15 cellular contexts compared by ENCODE assay signal in genomic region chr6:445571-446417, GRCh38.
DNase-seq lines count a peak whose midpoint lies in the region; ATAC-seq and TF ChIP-seq lines count a peak whose summit lies in the region.
"Had no signal": no experiment of that assay in that cellular context is flagged by ENCODE, and none has a peak within 500 bp of the region (broad histone marks: within the 10 kb centered on the region; RNA-seq: fewer than 3 reads in every experiment).

No MANE protein-coding gene starts in this region.

- no peaks in the 10 kb centered on the region for H3K9me3 Mint-ChIP-seq in activated naive CD4-positive, alpha-beta T cell treated with anti-CD3 and anti-CD28 coated beads, Interleukin-2, amount 50 U/mL, for 24 hours
- peaks cover 22% of the 10 kb centered on the region for H3K9me3 Mint-ChIP-seq in nephron progenitor cell

- H3K4me3 ChIP-seq in Loucy (ENCODE audit: low read length, poor library complexity, severe bottlenecking) = peak overlapping the region; percentile 18
- H3K4me3 ChIP-seq: SJSA1, testis had no signal

- no peaks in the 10 kb centered on the region for H3K27me3 Mint-ChIP-seq in activated naive CD4-positive, alpha-beta T cell treated with anti-CD3 and anti-CD28 coated beads, Interleukin-2, amount 50 U/mL, for 24 hours
- H3K27me3 Mint-ChIP-seq in nephron progenitor cell (ENCODE audit: low read depth, poor library complexity) = peaks cover 25% of the 10 kb centered on the region

- peaks cover 36% of the 10 kb centered on the region for H3K4me1 ChIP-seq in Loucy (ENCODE audit: insufficient read depth, low read length, poor library complexity, severe bottlenecking)
- H3K4me1 ChIP-seq: testis had no signal

- H3K27me3 ChIP-seq in Loucy (ENCODE audit: insufficient read depth, low read length, poor library complexity, severe bottlenecking) = no peaks in the 10 kb centered on the region
- H3K27me3 ChIP-seq: SJSA1, testis had no signal

- H3K9me3 ChIP-seq in Loucy (ENCODE audit: insufficient read depth, low read depth, low read length) = no peaks in the 10 kb centered on the region
- H3K9me3 ChIP-seq: SJSA1, testis had no signal

- peak overlapping the region; percentile 96 for H3K27ac Mint-ChIP-seq in activated naive CD4-positive, alpha-beta T cell treated with anti-CD3 and anti-CD28 coated beads, Interleukin-2, amount 50 U/mL, for 24 hours
- H3K27ac Mint-ChIP-seq in nephron progenitor cell = peak overlapping the region; percentile 83
- H3K27ac Mint-ChIP-seq: nephron had no signal

- no peaks in the 10 kb centered on the region for H4K20me1 ChIP-seq in Loucy (ENCODE audit: insufficient read depth, low read length, poor library complexity, severe bottlenecking)

- peak; percentile 27 for DNase-seq in NCI-H748 (lab: John Stamatoyannopoulos, UW; ENCODE audit: unreplicated experiment)
- DNase-seq in NCI-H748 treated with DMSO at 0.1 percent for 48 hours (lab: John Stamatoyannopoulos, UW) = no peak
- DNase-seq in nephron progenitor cell = no peak
- DNase-seq in GF-D8 (lab: John Stamatoyannopoulos, UW) = no peak
- DNase-seq in effector CD4-positive, alpha-beta T cell = no peak
- DNase-seq: C1 segment of cervical spinal cord, cerebellar nuclear complex, NCI-H1436 treated with DMSO at 0.1 percent for 48 hours, NCI-H345 had no signal

- H3K4me3 Mint-ChIP-seq in activated naive CD4-positive, alpha-beta T cell treated with anti-CD3 and anti-CD28 coated beads, Interleukin-2, amount 50 U/mL, for 24 hours = peak overlapping the region; percentile 49
- H3K4me3 Mint-ChIP-seq in nephron progenitor cell = no peak overlapping the region
- H3K4me3 Mint-ChIP-seq: nephron had no signal

- H3K4me2 ChIP-seq in Loucy (ENCODE audit: low read depth, low read length, poor library complexity, severe bottlenecking) = peak overlapping the region; percentile 64

- H3K79me2 ChIP-seq in Loucy (ENCODE audit: insufficient read depth, low read length) = no peaks in the 10 kb centered on the region

- peaks cover 58% of the 10 kb centered on the region for H3K4me1 Mint-ChIP-seq in activated naive CD4-positive, alpha-beta T cell treated with anti-CD3 and anti-CD28 coated beads, Interleukin-2, amount 50 U/mL, for 24 hours
- H3K4me1 Mint-ChIP-seq in nephron progenitor cell = peaks cover 40% of the 10 kb centered on the region
- H3K4me1 Mint-ChIP-seq: nephron had no signal

- TF ChIP-seq CTCF in Loucy (conservative IDR thresholded peaks at IDR 0.05; ENCODE audit: low read length) (no peak), nephron progenitor cell (IDR thresholded peaks at IDR 0.05) (no peak)

- H2AFZ ChIP-seq in Loucy (ENCODE audit: low read length) = peak overlapping the region; percentile 67

- no peaks in the 10 kb centered on the region for H3K36me3 Mint-ChIP-seq in activated naive CD4-positive, alpha-beta T cell treated with anti-CD3 and anti-CD28 coated beads, Interleukin-2, amount 50 U/mL, for 24 hours
- H3K36me3 Mint-ChIP-seq in nephron progenitor cell (ENCODE audit: low read depth) = no peaks in the 10 kb centered on the region

- peak overlapping the region; percentile 49 for H3K9ac ChIP-seq in Loucy (ENCODE audit: low read depth, low read length, poor library complexity, severe bottlenecking)

- no peaks in the 10 kb centered on the region for H3K36me3 ChIP-seq in Loucy (ENCODE audit: insufficient read depth, low read length)
- H3K36me3 ChIP-seq: SJSA1 had no signal

- H3F3A ChIP-seq in Loucy (ENCODE audit: low read depth) = no peaks in the 10 kb centered on the region

- ATAC-seq in activated CD4-positive, CD25-positive, alpha-beta regulatory T cell treated with anti-CD3 and anti-CD28 coated beads, Interleukin-2, amount 50 U/mL, for 24 hours = no peak

- no peaks in the 10 kb centered on the region for H3K9me2 ChIP-seq in Loucy (replicated peaks; ENCODE audit: low read depth, low read length)
